8 cellular contexts compared by ENCODE assay signal in genomic region chr9:33290994-33291397, GRCh38. TPM values are rescaled to one million over a fixed set of nuclear protein-coding genes. Genes with fewer than 3 reads are reported as not detected.
DNase-seq lines count a peak whose midpoint lies in the region; TF ChIP-seq lines count a peak whose summit lies in the region.

No MANE protein-coding gene starts in this region.

- peaks cover 41% of the 10 kb centered on the region for H3K36me3 ChIP-seq in WERI-Rb-1

- no peaks in the 10 kb centered on the region for H3K9me3 ChIP-seq in WERI-Rb-1 (ENCODE audit: severe bottlenecking)

- no peaks in the 10 kb centered on the region for H3K9me3 Mint-ChIP-seq in activated naive CD4-positive, alpha-beta T cell treated with anti-CD3 and anti-CD28 coated beads for 36 hours

- H3K27me3 ChIP-seq in WERI-Rb-1 (ENCODE audit: insufficient read depth, low read depth, severe bottlenecking): no peaks in the 10 kb centered on the region

- H3K27ac ChIP-seq in WERI-Rb-1 (peak overlapping the region; percentile 95), skin epidermis (peak overlapping the region; percentile 92 to 100 (median 99))

- peak overlapping the region; percentile 87 for H3K4me3 Mint-ChIP-seq in activated naive CD4-positive, alpha-beta T cell treated with anti-CD3 and anti-CD28 coated beads for 36 hours

- peaks cover 59% of the 10 kb centered on the region for H3K4me1 Mint-ChIP-seq in activated naive CD4-positive, alpha-beta T cell treated with anti-CD3 and anti-CD28 coated beads for 36 hours (ENCODE audit: low read depth)

- peak overlapping the region; percentile 99 for H3K27ac Mint-ChIP-seq in activated naive CD4-positive, alpha-beta T cell treated with anti-CD3 and anti-CD28 coated beads for 36 hours

- DNase-seq in activated naive CD4-positive, alpha-beta T cell treated with anti-CD3 and anti-CD28 coated beads for 36 hours: no peak
- DNase-seq in activated naive CD4-positive, alpha-beta T cell (lab: John Stamatoyannopoulos, UW): no peak
- DNase-seq in WERI-Rb-1: no peak
- peak; percentile 20 for DNase-seq in glomerular endothelial cell (ENCODE audit: extremely low read depth, low read depth, low spot score)
- no peak for DNase-seq in NCI-H2107 (lab: John Stamatoyannopoulos, UW)
- DNase-seq in NCI-H128 (lab: John Stamatoyannopoulos, UW; ENCODE audit: unreplicated experiment): no peak
- DNase-seq in stimulated activated CD4-positive, alpha-beta T cell treated with anti-CD3 and anti-CD28 coated beads, Interleukin-4, amount 100 ng/mL, for 1 hour: no peak

- TF ChIP-seq CTCF in WERI-Rb-1 (IDR thresholded peaks at IDR 0.05; ENCODE audit: low read depth, low read length): no peak

- H3K27me3 Mint-ChIP-seq in activated naive CD4-positive, alpha-beta T cell treated with anti-CD3 and anti-CD28 coated beads for 36 hours (ENCODE audit: low read depth): no peaks in the 10 kb centered on the region

- intact Hi-C loops in activated naive CD4-positive, alpha-beta T cell treated with anti-CD3 and anti-CD28 coated beads for 36 hours (cut with micrococcal nuclease): loop anchor here (1.0 to 2.0 kb wide), 14 partner anchors 15 to 888 kb away; partner anchors contain the start of genes APTX, B4GALT1, BAG1 and DNAJA1

- CTCF ChIA-PET in activated naive CD4-positive, alpha-beta T cell treated with anti-CD3 and anti-CD28 coated beads for 36 hours (lab: Charles Lee): interaction anchor here (1.6 kb wide), 1 partner anchor 84 kb away, joined by 6 read pairs; no protein-coding TSS in a partner anchor

- peaks cover 32% of the 10 kb centered on the region for H3K36me3 Mint-ChIP-seq in activated naive CD4-positive, alpha-beta T cell treated with anti-CD3 and anti-CD28 coated beads for 36 hours (ENCODE audit: low read depth)

- H3K4me3 ChIP-seq in WERI-Rb-1 (ENCODE audit: low read depth, low read length) (peak overlapping the region; percentile 71), skin epidermis (peak overlapping the region; percentile 55 to 86 (median 75))

RNA-seq across cellular contexts. Expression of gene NFX1, which starts 0.7 kb away (rescaled TPM):
- total RNA-seq in activated naive CD4-positive, alpha-beta T cell treated with anti-CD3 and anti-CD28 coated beads for 36 hours: 10 to 100 TPM; 32.4 to 32.6 TPM
- 19.2 and 24.0 TPM in 2 replicates for total RNA-seq in glomerular endothelial cell

RNA-seq across cellular contexts. Expression of gene CHMP5, which starts 26.1 kb away (rescaled TPM):
- 100 to 1,000 TPM; 151 to 162 TPM for total RNA-seq in activated naive CD4-positive, alpha-beta T cell treated with anti-CD3 and anti-CD28 coated beads for 36 hours
- total RNA-seq in glomerular endothelial cell: 56.5 and 64.9 TPM in 2 replicates

RNA-seq across cellular contexts. Expression of gene BAG1, which starts 26.5 kb away (rescaled TPM):
- total RNA-seq in activated naive CD4-positive, alpha-beta T cell treated with anti-CD3 and anti-CD28 coated beads for 36 hours: 10 to 100 TPM; 38.1 to 40.5 TPM
- 46.4 and 53.4 TPM in 2 replicates for total RNA-seq in glomerular endothelial cell

RNA-seq across cellular contexts. Expression of gene SPINK4, which starts 51.0 kb away (rescaled TPM):
- not detected for total RNA-seq in activated naive CD4-positive, alpha-beta T cell treated with anti-CD3 and anti-CD28 coated beads for 36 hours
- total RNA-seq in glomerular endothelial cell: not detected in 2 replicates
